10 cellular contexts compared by ENCODE assay signal in the genomic region with DNA sequence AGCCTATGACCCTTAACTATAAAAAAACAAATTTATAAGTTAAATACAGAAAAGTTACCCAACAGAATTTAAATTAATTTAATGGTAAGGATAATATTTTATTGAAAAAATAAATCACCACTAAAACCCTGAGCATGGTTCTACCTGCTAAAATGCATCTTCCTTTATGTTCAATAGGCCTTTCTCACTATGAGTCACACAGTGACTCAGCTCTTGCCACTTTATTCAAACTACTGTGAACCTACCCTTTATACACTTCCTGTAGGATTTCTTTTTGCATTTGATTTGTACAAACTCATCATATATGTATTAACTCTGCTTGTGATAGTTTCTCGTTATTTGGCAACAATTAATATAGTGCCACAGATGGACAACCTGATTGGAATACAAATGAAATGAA. TPM values are rescaled to one million over a fixed set of nuclear protein-coding genes. Genes with fewer than 3 reads are reported as not detected.
DNase-seq lines count a peak whose midpoint lies in the region; ATAC-seq, FAIRE-seq and TF ChIP-seq lines count a peak whose summit lies in the region.
"Had no signal": no experiment of that assay in that cellular context is flagged by ENCODE, and none has a peak within 500 bp of the region (broad histone marks: within the 10 kb centered on the region; RNA-seq: fewer than 3 reads in every experiment).

No MANE protein-coding gene starts in this region.

- no peaks in the 10 kb centered on the region for H3K9me2 ChIP-seq in PC-3 (replicated peaks; ENCODE audit: low read length)

- no peak overlapping the region for H3K4me3 ChIP-seq in PC-3 (ENCODE audit: low read length)
- no peak overlapping the region for H3K4me3 ChIP-seq in liver (ENCODE audit: low read depth in 1 of 3, low read length in 3 of 3)
- H3K4me3 ChIP-seq: BLaER1 had no signal

- H3K4me1 ChIP-seq in PC-3 (ENCODE audit: insufficient read depth, low read length) (peaks cover 17% of the 10 kb centered on the region), liver (ENCODE audit: control insufficient read depth in 4 of 4, insufficient read depth in 4 of 4, low read length in 3 of 4) (no peaks in the 10 kb centered on the region)
- H3K4me1 ChIP-seq: parathyroid adenoma had no signal

- BruUV-seq in PC-3 (replicated peaks; lab: Mats Ljungman, UMichigan), result no TSS peak

- no peaks in the 10 kb centered on the region for H4K20me1 ChIP-seq in PC-3 (ENCODE audit: low read length)
- H4K20me1 ChIP-seq: BLaER1 had no signal

- no peaks in the 10 kb centered on the region for H3K9me3 ChIP-seq in PC-3 (ENCODE audit: low read length)
- H3K9me3 ChIP-seq in liver (ENCODE audit: control insufficient read depth in 4 of 4, low read length in 3 of 4), result no peaks in the 10 kb centered on the region
- H3K9me3 ChIP-seq: BLaER1 had no signal

- ATAC-seq in activated CD4-positive, alpha-beta T cell treated with anti-CD3 and anti-CD28 coated beads for 36 hours, result peak; percentile 90
- ATAC-seq in HG02938 (IDR thresholded peaks at IDR 0.05; ENCODE audit: unreplicated experiment) (peak; percentile 99), PC-3 (peak; percentile 100)

- no peaks in the 10 kb centered on the region for H3K36me3 Mint-ChIP-seq in activated CD4-positive, alpha-beta T cell treated with anti-CD3 and anti-CD28 coated beads for 36 hours (ENCODE audit: low read depth)
- H3K36me3 Mint-ChIP-seq in activated T-helper 2 cell treated with anti-CD3 and anti-CD28 coated beads, Interferon-gamma antibody, Interleukin-2, Interleukin-4, amounts not matched to agents 10 μg/mL and 5 μg/mL and 100 μg/mL, durations not matched to agents 14 hours and 24 hours and 36 hours (ENCODE audit: low read depth), result no peaks in the 10 kb centered on the region

- H3K9me3 Mint-ChIP-seq in activated CD4-positive, alpha-beta T cell treated with anti-CD3 and anti-CD28 coated beads for 36 hours (ENCODE audit: low read depth), result peaks cover 4% of the 10 kb centered on the region
- peaks cover 5% of the 10 kb centered on the region for H3K9me3 Mint-ChIP-seq in activated T-helper 2 cell treated with anti-CD3 and anti-CD28 coated beads, Interferon-gamma antibody, Interleukin-2, Interleukin-4, amounts not matched to agents 10 μg/mL and 5 μg/mL and 100 μg/mL, durations not matched to agents 14 hours and 24 hours and 36 hours

- H3K27me3 Mint-ChIP-seq in activated CD4-positive, alpha-beta T cell treated with anti-CD3 and anti-CD28 coated beads for 36 hours, result no peaks in the 10 kb centered on the region
- peaks cover 10% of the 10 kb centered on the region for H3K27me3 Mint-ChIP-seq in activated T-helper 2 cell treated with anti-CD3 and anti-CD28 coated beads, Interferon-gamma antibody, Interleukin-2, Interleukin-4, amounts not matched to agents 10 μg/mL and 5 μg/mL and 100 μg/mL, durations not matched to agents 14 hours and 24 hours and 36 hours (ENCODE audit: low read depth)

- intact Hi-C loops in activated CD4-positive, alpha-beta T cell treated with anti-CD3 and anti-CD28 coated beads for 36 hours (cut with DNase I, micrococcal nuclease), result loop anchor here in 1 of 2 experiments (1.0 kb wide), 1 partner anchor 14 kb away; no protein-coding TSS in a partner anchor
- intact Hi-C loops in PC-3 (cut with micrococcal nuclease), result no loop called here
- intact Hi-C loops in activated T-helper 2 cell treated with anti-CD3 and anti-CD28 coated beads, Interferon-gamma antibody, Interleukin-2, Interleukin-4, amounts not matched to agents 10 μg/mL and 5 μg/mL and 100 μg/mL, durations not matched to agents 14 hours and 24 hours and 36 hours (cut with micrococcal nuclease), result loop anchor here (1.0 kb wide), 1 partner anchor 14 kb away; no protein-coding TSS in a partner anchor

- POLR2A ChIA-PET in activated CD4-positive, alpha-beta T cell treated with anti-CD3 and anti-CD28 coated beads for 36 hours (lab: Charles Lee), result interaction anchor here (0.6 kb wide), 1 partner anchor 1057 kb away, joined by 3 read pairs; no protein-coding TSS in a partner anchor
- POLR2A ChIA-PET in PC-3 (lab: Charles Lee; ENCODE audit: unreplicated experiment), result no interaction called here

- H3K27ac Mint-ChIP-seq in activated CD4-positive, alpha-beta T cell treated with anti-CD3 and anti-CD28 coated beads for 36 hours, result no peak overlapping the region
- H3K27ac Mint-ChIP-seq in activated T-helper 2 cell treated with anti-CD3 and anti-CD28 coated beads, Interferon-gamma antibody, Interleukin-2, Interleukin-4, amounts not matched to agents 10 μg/mL and 5 μg/mL and 100 μg/mL, durations not matched to agents 14 hours and 24 hours and 36 hours, result no peak overlapping the region

- WGBS in liver, result 70% methylated on average over 1 of the region's 1 CpG

- CTCF ChIA-PET in activated CD4-positive, alpha-beta T cell treated with anti-CD3 and anti-CD28 coated beads for 36 hours (lab: Charles Lee), result interaction anchor here (1.2 kb wide), 1 partner anchor 20 kb away, joined by 3 read pairs; no protein-coding TSS in a partner anchor
- CTCF ChIA-PET in PC-3 (lab: Charles Lee), result no interaction called here

- no peaks in the 10 kb centered on the region for H3K27me3 ChIP-seq in PC-3 (ENCODE audit: low read length)
- H3K27me3 ChIP-seq in liver (ENCODE audit: control insufficient read depth in 4 of 4, insufficient read depth in 4 of 4, low read length in 3 of 4), result no peaks in the 10 kb centered on the region
- H3K27me3 ChIP-seq: BLaER1 had no signal

- H3K27ac ChIP-seq in PC-3 (ENCODE audit: low read length) (peak overlapping the region; percentile 35), liver (ENCODE audit: low read depth in 1 of 2, low read length in 2 of 2) (no peak overlapping the region)
- H3K27ac ChIP-seq: BLaER1, parathyroid adenoma had no signal

- FAIRE-seq in GM19239 (lab: Jason Lieb, UNC), result no peak

- no peak for TF ChIP-seq RAD21 in liver (IDR thresholded peaks at IDR 0.05)

- H3F3A ChIP-seq in PC-3 (ENCODE audit: low read length, unreplicated experiment), result no peaks in the 10 kb centered on the region

- H3K9ac ChIP-seq in PC-3 (ENCODE audit: low read length) (no peak overlapping the region), liver (ENCODE audit: low read depth in 1 of 2, low read length in 2 of 2) (no peak overlapping the region)
- H3K9ac ChIP-seq: BLaER1, parathyroid adenoma had no signal

- DNase-seq in activated CD4-positive, alpha-beta T cell treated with anti-CD3 and anti-CD28 coated beads for 36 hours, result peak; percentile 13
- no peak for DNase-seq in activated CD4-positive, alpha-beta T cell treated with anti-CD3 and anti-CD28 coated beads, Interleukin-2, amount 50 U/mL, for 48 hours
- peak; percentile 86 for DNase-seq in PC-3
- no peak for DNase-seq in GM19239 (ENCODE audit: insufficient read length, low spot score)
- DNase-seq in activated T-helper 2 cell treated with anti-CD3 and anti-CD28 coated beads, Interferon-gamma antibody, Interleukin-2, Interleukin-4, amounts not matched to agents 10 μg/mL and 5 μg/mL and 100 μg/mL, durations not matched to agents 14 hours and 24 hours and 36 hours (ENCODE audit: low spot score), result no peak
- DNase-seq in SKM-1 treated with dmso at 0.1 percent for 144 hours (lab: John Stamatoyannopoulos, UW; ENCODE audit: unreplicated experiment), result no peak

- H3K4me2 ChIP-seq in PC-3 (ENCODE audit: low read length), result peak overlapping the region; percentile 21
- H3K4me2 ChIP-seq: BLaER1 had no signal

- no peak overlapping the region for H2AFZ ChIP-seq in PC-3 (ENCODE audit: low read length)
- H2AFZ ChIP-seq: parathyroid adenoma had no signal

- H3K4me1 Mint-ChIP-seq in activated CD4-positive, alpha-beta T cell treated with anti-CD3 and anti-CD28 coated beads for 36 hours, result peaks cover 6% of the 10 kb centered on the region
- peaks cover 11% of the 10 kb centered on the region for H3K4me1 Mint-ChIP-seq in activated T-helper 2 cell treated with anti-CD3 and anti-CD28 coated beads, Interferon-gamma antibody, Interleukin-2, Interleukin-4, amounts not matched to agents 10 μg/mL and 5 μg/mL and 100 μg/mL, durations not matched to agents 14 hours and 24 hours and 36 hours (ENCODE audit: low read depth)

- TF ChIP-seq CTCF in PC-3 (conservative IDR thresholded peaks at IDR 0.05; ENCODE audit: low read depth, low read length) (no peak), liver (IDR thresholded peaks at IDR 0.05; ENCODE audit: low read depth, low read length, missing input control) (no peak)

- H3K79me2 ChIP-seq in PC-3 (ENCODE audit: low read length), result no peaks in the 10 kb centered on the region
- H3K79me2 ChIP-seq: parathyroid adenoma had no signal

- H3K4me3 Mint-ChIP-seq in activated CD4-positive, alpha-beta T cell treated with anti-CD3 and anti-CD28 coated beads for 36 hours, result no peak overlapping the region
- no peak overlapping the region for H3K4me3 Mint-ChIP-seq in activated T-helper 2 cell treated with anti-CD3 and anti-CD28 coated beads, Interferon-gamma antibody, Interleukin-2, Interleukin-4, amounts not matched to agents 10 μg/mL and 5 μg/mL and 100 μg/mL, durations not matched to agents 14 hours and 24 hours and 36 hours (ENCODE audit: low read depth)

- H3K36me3 ChIP-seq in PC-3 (ENCODE audit: low read depth, low read length) (no peaks in the 10 kb centered on the region), liver (ENCODE audit: control insufficient read depth in 4 of 4, insufficient read depth in 3 of 4, low read depth in 1 of 4, low read length in 3 of 4) (no peaks in the 10 kb centered on the region)
- H3K36me3 ChIP-seq: BLaER1 had no signal

RNA-seq across cellular contexts. Expression of a gene that starts 55.0 kb away (rescaled TPM):
- total RNA-seq in activated CD4-positive, alpha-beta T cell treated with anti-CD3 and anti-CD28 coated beads for 36 hours, result not detected
- total RNA-seq in PC-3 (2014; rRNA removed) (3.6 and 4.3 TPM in 2 replicates), liver (100 to 1,000 TPM in 1 of 2 donors, 10 to 100 TPM in 1; 16.3 to 114 TPM)
- polyA plus RNA-seq in liver, result 10 to 100 TPM; 23.2 to 49.6 TPM
- 0.11 and 0.14 TPM in 2 replicates for total RNA-seq in activated T-helper 2 cell treated with anti-CD3 and anti-CD28 coated beads, Interferon-gamma antibody, Interleukin-2, Interleukin-4, amounts not matched to agents 10 μg/mL and 5 μg/mL and 100 μg/mL, durations not matched to agents 14 hours and 24 hours and 36 hours

RNA-seq across cellular contexts. Expression of a gene that starts 58.7 kb away (rescaled TPM):
- not detected for total RNA-seq in activated CD4-positive, alpha-beta T cell treated with anti-CD3 and anti-CD28 coated beads for 36 hours
- total RNA-seq in PC-3 (2014; rRNA removed) (0.36 TPM in 1 of 2 replicates, not detected in the other), liver (1 to 10 TPM; 1.7 to 2.9 TPM)
- 1 to 10 TPM in 1 of 2 donors, under 1 TPM in 1; 0.54 to 3.3 TPM for polyA plus RNA-seq in liver
- total RNA-seq in activated T-helper 2 cell treated with anti-CD3 and anti-CD28 coated beads, Interferon-gamma antibody, Interleukin-2, Interleukin-4, amounts not matched to agents 10 μg/mL and 5 μg/mL and 100 μg/mL, durations not matched to agents 14 hours and 24 hours and 36 hours, result not detected in 2 replicates

Comparison
In these comparisons a context has a peak if more than half of its experiments do, and no peak if none do; other contexts are left out.
1. DNase-seq: peak in activated CD4-positive, alpha-beta T cell treated with anti-CD3 and anti-CD28 coated beads for 36 hours (single experiment) and PC-3 (single experiment); none in activated CD4-positive, alpha-beta T cell treated with anti-CD3 and anti-CD28 coated beads, Interleukin-2, amount 50 U/mL, for 48 hours (0 of 2), GM19239 (single experiment), activated T-helper 2 cell treated with anti-CD3 and anti-CD28 coated beads, Interferon-gamma antibody, Interleukin-2, Interleukin-4, amounts not matched to agents 10 μg/mL and 5 μg/mL and 100 μg/mL, durations not matched to agents 14 hours and 24 hours and 36 hours (single experiment) and SKM-1 treated with dmso at 0.1 percent for 144 hours (single experiment).
2. Peak in every context shown above with its lines, with median percentiles within 50 percentile points of each other: ATAC-seq.